In genomic region chr6:4358414-4359107, GRCh38 we compare ENCODE assay signal across 7 cellular contexts.
A peak's percentile ranks its signal among the peaks of the same experiment; 100 is the strongest.
DNase-seq lines count a peak whose midpoint lies in the region; ATAC-seq, FAIRE-seq and TF ChIP-seq lines count a peak whose summit lies in the region.

No MANE protein-coding gene starts in this region.

- WGBS in HepG2 (ENCODE audit: low lambda C conversion rate): 12% methylated on average over 10 of the region's 13 CpGs

- no peak overlapping the region for H2AFZ ChIP-seq in HepG2 (ENCODE audit: low read length)

- H3K4me2 ChIP-seq in HepG2 (ENCODE audit: low read depth, low read length): no peak overlapping the region

- H3K27ac ChIP-seq in coronary artery (peak overlapping the region; percentile 82 to 91), HepG2 (ENCODE audit: extremely low read length, insufficient read depth, low read length) (no peak overlapping the region)

- DNase-seq in H4 (ENCODE audit: low spot score) (peak; percentile 100), NCI-H774 (lab: John Stamatoyannopoulos, UW) (peak; percentile 3), coronary artery (ENCODE audit: low spot score) (peak; percentile 99), HepG2 (ENCODE audit: low spot score) (peak; percentile 88)
- no peak for DNase-seq in stimulated activated effector memory CD8-positive, alpha-beta T cell treated with anti-CD3 and anti-CD28 coated beads, Interleukin-12 subunit alpha, Interleukin-12 subunit beta, amount 100 ng/mL, for 72 hours (ENCODE audit: low spot score in 2 of 2)

- CTCF ChIA-PET in HepG2 (lab: Yijun Ruan, JAX; ENCODE audit: low intra/inter-chr PET ratio, low total read pairs): no interaction called here

- ATAC-seq in HepG2 (peak; percentile 94), GM21447 (IDR thresholded peaks at IDR 0.05; ENCODE audit: unreplicated experiment) (no peak), GM18517 (IDR thresholded peaks at IDR 0.05; ENCODE audit: unreplicated experiment) (no peak)
- ATAC-seq in stimulated activated effector memory CD8-positive, alpha-beta T cell treated with anti-CD3 and anti-CD28 coated beads, Interleukin-12 subunit alpha, Interleukin-12 subunit beta, amount 100 ng/mL, for 72 hours: peak; percentile 89

- TF ChIP-seq CTCF in coronary artery (IDR thresholded peaks at IDR 0.05): no peak
- no peak for TF ChIP-seq CTCF in HepG2 (CRISPR knock-in tag; IDR thresholded peaks at IDR 0.05)

- H3K4me1 ChIP-seq in HepG2 (ENCODE audit: insufficient read depth, low read length): 0 out of 2 replicates have a peak, but pooled peaks cover 10% of the 10 kb centered on the region

- FAIRE-seq in HepG2 (lab: Jason Lieb, UNC): peak; percentile 8

- no peaks in the 10 kb centered on the region for H3K36me3 ChIP-seq in HepG2 (replicated peaks in 1 of 2; ENCODE audit: control insufficient read depth in 1 of 2, insufficient read depth in 2 of 2, low read length in 2 of 2)

- POLR2A ChIA-PET in HepG2 (lab: Yijun Ruan, JAX): no interaction called here

- no peak for TF ChIP-seq POLR2A in HepG2 (IDR thresholded peaks at IDR 0.05; ENCODE audit: insufficient read depth in 1 of 2, low read depth in 2 of 2, low read length in 2 of 2)

- TF ChIP-seq EP300 in HepG2 (IDR thresholded peaks at IDR 0.05; ENCODE audit: low read depth in 2 of 2, low read length in 2 of 2) (0 out of 4 replicates have a peak, but pooled peaks of 1 of the 2 experiments have one; percentile 12), HepG2 (CRISPR knock-in tag; IDR thresholded peaks at IDR 0.05; ENCODE audit: borderline replicate concordance) (peak; percentile 46)

- H3K4me3 ChIP-seq in coronary artery (peak overlapping the region; percentile 53), HepG2 (replicated peaks in 1 of 3; ENCODE audit: insufficient read depth in 1 of 3, low read depth in 2 of 3, low read length in 3 of 3) (no peak overlapping the region)

- H3K9me3 ChIP-seq in HepG2 (ENCODE audit: low read length): no peaks in the 10 kb centered on the region

- BruUV-seq in HepG2 (replicated peaks; lab: Mats Ljungman, UMichigan): no TSS peak

- no peak for TF ChIP-seq RAD21 in HepG2 (CRISPR knock-in tag; IDR thresholded peaks at IDR 0.05)

- H3K9me3 Mint-ChIP-seq in stimulated activated effector memory CD8-positive, alpha-beta T cell treated with anti-CD3 and anti-CD28 coated beads, Interleukin-12 subunit alpha, Interleukin-12 subunit beta, amount 100 ng/mL, for 72 hours: peaks cover 2% of the 10 kb centered on the region

- in situ Hi-C loops in HepG2 (cut with HindIII; ENCODE audit: extremely low pct_ligation_motif_present, low pct_unique_long_range_greater_than_20kb): no loop called here

- H3K4me1 Mint-ChIP-seq in stimulated activated effector memory CD8-positive, alpha-beta T cell treated with anti-CD3 and anti-CD28 coated beads, Interleukin-12 subunit alpha, Interleukin-12 subunit beta, amount 100 ng/mL, for 72 hours: peaks cover 5% of the 10 kb centered on the region

- H3K4me3 Mint-ChIP-seq in stimulated activated effector memory CD8-positive, alpha-beta T cell treated with anti-CD3 and anti-CD28 coated beads, Interleukin-12 subunit alpha, Interleukin-12 subunit beta, amount 100 ng/mL, for 72 hours: no peak overlapping the region

- peaks cover 2 to 18% of the 10 kb centered on the region in 2 experiments; a peak in 3 of 5 replicates for H3K27me3 ChIP-seq in HepG2 (ENCODE audit: control insufficient read depth in 1 of 2, insufficient read depth in 2 of 2, low read length in 2 of 2)

- intact Hi-C loops in HepG2 (cut with micrococcal nuclease; ENCODE audit: unreplicated experiment): no loop called here

- H4K20me1 ChIP-seq in HepG2 (ENCODE audit: insufficient read depth, low read length): no peaks in the 10 kb centered on the region

- H3K36me3 Mint-ChIP-seq in stimulated activated effector memory CD8-positive, alpha-beta T cell treated with anti-CD3 and anti-CD28 coated beads, Interleukin-12 subunit alpha, Interleukin-12 subunit beta, amount 100 ng/mL, for 72 hours: no peaks in the 10 kb centered on the region

- no peak overlapping the region for H3K27ac Mint-ChIP-seq in stimulated activated effector memory CD8-positive, alpha-beta T cell treated with anti-CD3 and anti-CD28 coated beads, Interleukin-12 subunit alpha, Interleukin-12 subunit beta, amount 100 ng/mL, for 72 hours

- H3K79me2 ChIP-seq in HepG2 (ENCODE audit: insufficient read depth, low read length): no peaks in the 10 kb centered on the region

- no peak overlapping the region for H3K9ac ChIP-seq in HepG2 (ENCODE audit: insufficient read depth, low read depth, low read length)

TF ChIP-seq in HepG2, 621 proteins besides CTCF, POLR2A, EP300 and RAD21 (continues in another document):
- TF ChIP-seq NRL (CRISPR knock-in tag; IDR thresholded peaks at IDR 0.05; ENCODE audit: borderline replicate concordance) (0 out of 2 replicates have a peak, but pooled peaks have one; percentile 56), HES4 (CRISPR knock-in tag; IDR thresholded peaks at IDR 0.05; ENCODE audit: borderline replicate concordance) (no peak), NFYC (CRISPR knock-in tag; IDR thresholded peaks at IDR 0.05) (peak; percentile 55), MED13 (CRISPR knock-in tag; IDR thresholded peaks at IDR 0.05) (no peak), ZNF775 (CRISPR knock-in tag; IDR thresholded peaks at IDR 0.05; ENCODE audit: borderline replicate concordance) (no peak), RXRA (CRISPR knock-in tag; IDR thresholded peaks at IDR 0.05) (no peak; the same call in 1 of the 2 replicates), CHD2 (IDR thresholded peaks at IDR 0.05; ENCODE audit: low read depth, low read length) (no peak), GPN1 (CRISPR knock-in tag; IDR thresholded peaks at IDR 0.05; ENCODE audit: borderline replicate concordance) (no peak), KLF12 (CRISPR knock-in tag; IDR thresholded peaks at IDR 0.05; ENCODE audit: borderline replicate concordance) (no peak), ZNF850 (CRISPR knock-in tag; conservative IDR thresholded peaks at IDR 0.05) (no peak), TBX2 (CRISPR knock-in tag; IDR thresholded peaks at IDR 0.05; ENCODE audit: borderline replicate concordance) (no peak), KLF15 (CRISPR knock-in tag; IDR thresholded peaks at IDR 0.05; ENCODE audit: borderline replicate concordance) (no peak), SOX6 (IDR thresholded peaks at IDR 0.05) (no peak), SOX6 (CRISPR knock-in tag; IDR thresholded peaks at IDR 0.05) (no peak; the same call in 1 of the 2 replicates), ZMAT5 (CRISPR knock-in tag; IDR thresholded peaks at IDR 0.05; ENCODE audit: borderline replicate concordance, low read depth) (no peak), CCDC6 (CRISPR knock-in tag; IDR thresholded peaks at IDR 0.05) (no peak), ZKSCAN8 (CRISPR knock-in tag; IDR thresholded peaks at IDR 0.05; ENCODE audit: borderline replicate concordance) (no peak), TAF15 (IDR thresholded peaks at IDR 0.05; ENCODE audit: low read depth, low read length, poor library complexity, severe bottlenecking) (no peak), JUN (CRISPR knock-in tag; IDR thresholded peaks at IDR 0.05) (no peak), BCL3 (CRISPR knock-in tag; IDR thresholded peaks at IDR 0.05) (no peak), NFYB (CRISPR knock-in tag; IDR thresholded peaks at IDR 0.05) (peak; percentile 64), KLF6 (CRISPR knock-in tag; IDR thresholded peaks at IDR 0.05) (no peak), ZNF607 (CRISPR knock-in tag; IDR thresholded peaks at IDR 0.05; ENCODE audit: borderline replicate concordance) (no peak), AGO2 (optimal IDR thresholded peaks at IDR 0.05; ENCODE audit: low read depth, low read length) (no peak), GRHL1 (CRISPR knock-in tag; conservative IDR thresholded peaks at IDR 0.05) (no peak), HNRNPK (IDR thresholded peaks at IDR 0.05; ENCODE audit: low read depth, low read length, poor library complexity, severe bottlenecking) (no peak), ATF3 (CRISPR knock-in tag; IDR thresholded peaks at IDR 0.05) (peak; percentile 73), FOXA3 (CRISPR knock-in tag; IDR thresholded peaks at IDR 0.05) (0 out of 2 replicates have a peak, but pooled peaks have one; percentile 21), ZNF253 (CRISPR knock-in tag; IDR thresholded peaks at IDR 0.05; ENCODE audit: borderline replicate concordance) (no peak)

Comparison
In these comparisons a context has a peak if more than half of its experiments do, and no peak if none do; other contexts are left out.
1. DNase-seq: peak in H4 (single experiment), NCI-H774 (single experiment), coronary artery (single experiment) and HepG2 (single experiment); none in stimulated activated effector memory CD8-positive, alpha-beta T cell treated with anti-CD3 and anti-CD28 coated beads, Interleukin-12 subunit alpha, Interleukin-12 subunit beta, amount 100 ng/mL, for 72 hours (0 of 2).
2. ATAC-seq: peak in HepG2 (single experiment) and stimulated activated effector memory CD8-positive, alpha-beta T cell treated with anti-CD3 and anti-CD28 coated beads, Interleukin-12 subunit alpha, Interleukin-12 subunit beta, amount 100 ng/mL, for 72 hours (single experiment); none in GM21447 (single experiment) and GM18517 (single experiment).